Comparison of ENCODE assay signal across 8 cellular contexts in genomic region chr18:62329676-62330454, GRCh38.
DNase-seq lines count a peak whose midpoint lies in the region; ATAC-seq and FAIRE-seq lines count a peak whose summit lies in the region.

No MANE protein-coding gene starts in this region.

- CTCF ChIA-PET in activated naive CD4-positive, alpha-beta T cell treated with anti-CD3 and anti-CD28 coated beads, Interleukin-2, amount 10 ng/mL, durations not matched to agents 7 days and 5 days (lab: Charles Lee), result interaction anchor here (0.8 to 1.6 kb wide), 4 partner anchors 8 to 96 kb away, joined by 3 to 5 read pairs (median 4); no protein-coding TSS in a partner anchor

- ATAC-seq in HG02610 (IDR thresholded peaks at IDR 0.05; ENCODE audit: unreplicated experiment) (peak; percentile 43), GM21529 (IDR thresholded peaks at IDR 0.05; ENCODE audit: unreplicated experiment) (no peak), HG03045 (IDR thresholded peaks at IDR 0.05; ENCODE audit: unreplicated experiment) (no peak), HG03280 (IDR thresholded peaks at IDR 0.05; ENCODE audit: unreplicated experiment) (no peak)

- no peak for FAIRE-seq in urothelium cell line (lab: Jason Lieb, UNC)

- H3K27me3 Mint-ChIP-seq in activated naive CD4-positive, alpha-beta T cell treated with anti-CD3 and anti-CD28 coated beads, Interleukin-2, amount 10 ng/mL, durations not matched to agents 7 days and 5 days, result peaks cover 32% of the 10 kb centered on the region

- DNase-seq in AG08396 (ENCODE audit: low spot score), result peak; percentile 80
- DNase-seq in activated naive CD4-positive, alpha-beta T cell treated with anti-CD3 and anti-CD28 coated beads, Interleukin-2, amount 10 ng/mL, durations not matched to agents 7 days and 5 days, result peak; percentile 71
- peak; percentile 72 for DNase-seq in islet precursor cell
- no peak for DNase-seq in urothelium cell line (ENCODE audit: low spot score)

- peak overlapping the region; percentile 73 for H3K4me3 Mint-ChIP-seq in activated naive CD4-positive, alpha-beta T cell treated with anti-CD3 and anti-CD28 coated beads, Interleukin-2, amount 10 ng/mL, durations not matched to agents 7 days and 5 days

- peak overlapping the region; percentile 90 for H3K27ac Mint-ChIP-seq in activated naive CD4-positive, alpha-beta T cell treated with anti-CD3 and anti-CD28 coated beads, Interleukin-2, amount 10 ng/mL, durations not matched to agents 7 days and 5 days

- H3K9me3 Mint-ChIP-seq in activated naive CD4-positive, alpha-beta T cell treated with anti-CD3 and anti-CD28 coated beads, Interleukin-2, amount 10 ng/mL, durations not matched to agents 7 days and 5 days, result no peaks in the 10 kb centered on the region

- H3K36me3 Mint-ChIP-seq in activated naive CD4-positive, alpha-beta T cell treated with anti-CD3 and anti-CD28 coated beads, Interleukin-2, amount 10 ng/mL, durations not matched to agents 7 days and 5 days, result peaks cover 18% of the 10 kb centered on the region

- H3K4me1 Mint-ChIP-seq in activated naive CD4-positive, alpha-beta T cell treated with anti-CD3 and anti-CD28 coated beads, Interleukin-2, amount 10 ng/mL, durations not matched to agents 7 days and 5 days, result peaks cover 72% of the 10 kb centered on the region
